ENCODE assay signal across 8 cellular contexts in the genomic region with DNA sequence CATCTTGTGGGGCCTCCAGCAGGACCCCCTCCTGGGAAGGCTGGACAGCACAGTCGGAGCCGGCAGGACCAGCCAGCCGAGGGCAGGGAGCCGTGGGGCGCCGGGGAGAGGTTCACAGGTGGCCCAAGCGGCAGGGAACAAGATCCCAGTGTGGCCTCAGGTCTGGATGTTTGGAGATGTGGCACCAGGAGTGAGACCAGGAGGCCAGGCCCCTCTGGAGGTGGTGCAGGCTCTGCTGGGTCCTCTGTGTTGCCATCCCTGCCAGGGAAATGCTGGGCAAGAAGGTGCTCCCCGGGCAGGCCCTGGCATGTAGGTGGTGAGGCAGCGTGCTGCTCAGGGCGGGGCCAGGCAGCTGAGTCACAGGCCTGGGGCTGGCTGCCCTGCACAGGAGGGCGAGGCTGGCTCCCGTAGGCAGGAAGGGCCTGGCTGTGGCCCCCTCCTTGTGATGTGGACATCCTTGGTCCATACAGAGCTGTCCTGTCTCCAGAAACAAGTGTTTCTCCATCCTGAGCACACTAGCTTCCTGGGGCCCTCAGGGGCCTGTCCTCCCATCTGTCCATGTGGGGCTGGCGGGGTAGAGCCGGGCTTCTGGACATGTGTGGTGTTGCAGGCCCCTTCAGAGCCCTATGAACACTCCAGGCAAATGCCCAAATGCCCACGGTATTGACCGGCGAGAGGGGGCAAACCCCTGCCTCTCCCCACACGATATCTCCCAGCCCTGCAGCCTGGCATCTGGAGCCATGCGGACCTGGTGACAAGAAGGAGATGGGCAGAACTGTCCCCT. TPM values are rescaled to one million over a fixed set of nuclear protein-coding genes. Genes with fewer than 3 reads are reported as not detected.
A peak's percentile ranks its signal among the peaks of the same experiment; 100 is the strongest.
DNase-seq lines count a peak whose midpoint lies in the region; ATAC-seq and TF ChIP-seq lines count a peak whose summit lies in the region.

No MANE protein-coding gene starts in this region.

- H4K20me1 ChIP-seq in PC-3 (ENCODE audit: low read length): no peaks in the 10 kb centered on the region

- no peaks in the 10 kb centered on the region for H3K27me3 Mint-ChIP-seq in activated naive CD8-positive, alpha-beta T cell treated with anti-CD3 and anti-CD28 coated beads, Interleukin-2, amount 10 ng/mL, durations not matched to agents 7 days and 5 days
- no peaks in the 10 kb centered on the region for H3K27me3 Mint-ChIP-seq in activated naive CD8-positive, alpha-beta T cell treated with anti-CD3 and anti-CD28 coated beads for 36 hours

- no peak overlapping the region for H3K4me3 Mint-ChIP-seq in activated naive CD8-positive, alpha-beta T cell treated with anti-CD3 and anti-CD28 coated beads, Interleukin-2, amount 10 ng/mL, durations not matched to agents 7 days and 5 days
- H3K4me3 Mint-ChIP-seq in activated naive CD8-positive, alpha-beta T cell treated with anti-CD3 and anti-CD28 coated beads for 36 hours: no peak overlapping the region

- no peaks in the 10 kb centered on the region for H3K9me2 ChIP-seq in PC-3 (replicated peaks; ENCODE audit: low read length)

- H2AFZ ChIP-seq in PC-3 (ENCODE audit: low read length): no peak overlapping the region

- no peaks in the 10 kb centered on the region for H3K27me3 ChIP-seq in PC-3 (ENCODE audit: low read length)

- no peak overlapping the region for H3K27ac Mint-ChIP-seq in activated naive CD8-positive, alpha-beta T cell treated with anti-CD3 and anti-CD28 coated beads, Interleukin-2, amount 10 ng/mL, durations not matched to agents 7 days and 5 days
- H3K27ac Mint-ChIP-seq in activated naive CD8-positive, alpha-beta T cell treated with anti-CD3 and anti-CD28 coated beads for 36 hours: no peak overlapping the region

- no peak for DNase-seq in activated naive CD8-positive, alpha-beta T cell treated with anti-CD3 and anti-CD28 coated beads, Interleukin-2, amount 10 ng/mL, durations not matched to agents 7 days and 5 days
- no peak for DNase-seq in activated naive CD8-positive, alpha-beta T cell treated with anti-CD3 and anti-CD28 coated beads for 36 hours
- DNase-seq in PC-3 (peak; percentile 75), fibroblast of the aortic adventitia (ENCODE audit: low read depth) (peak; percentile 51), cerebellum (ENCODE audit: low spot score) (no peak)
- DNase-seq in stimulated activated CD4-positive, alpha-beta T cell treated with anti-CD3 and anti-CD28 coated beads, Interleukin-4, amount 100 ng/mL, for 1 hour: no peak

- WGBS in urinary bladder: 82% methylated on average over 19 of the region's 19 CpGs

- H3K36me3 Mint-ChIP-seq in activated naive CD8-positive, alpha-beta T cell treated with anti-CD3 and anti-CD28 coated beads, Interleukin-2, amount 10 ng/mL, durations not matched to agents 7 days and 5 days: no peaks in the 10 kb centered on the region
- H3K36me3 Mint-ChIP-seq in activated naive CD8-positive, alpha-beta T cell treated with anti-CD3 and anti-CD28 coated beads for 36 hours: no peaks in the 10 kb centered on the region

- H3K4me2 ChIP-seq in PC-3 (ENCODE audit: low read length): peak overlapping the region; percentile 24; the same call in 1 of the 2 replicates

- POLR2A ChIA-PET in activated naive CD8-positive, alpha-beta T cell treated with anti-CD3 and anti-CD28 coated beads, Interleukin-2, amount 10 ng/mL, durations not matched to agents 7 days and 5 days (lab: Charles Lee): no interaction called here
- POLR2A ChIA-PET in PC-3 (lab: Charles Lee; ENCODE audit: unreplicated experiment): no interaction called here

- H3K9ac ChIP-seq in PC-3 (ENCODE audit: low read length): 0 out of 2 replicates have a peak overlapping the region, but pooled peaks have one; percentile 17

- H3K9me3 Mint-ChIP-seq in activated naive CD8-positive, alpha-beta T cell treated with anti-CD3 and anti-CD28 coated beads, Interleukin-2, amount 10 ng/mL, durations not matched to agents 7 days and 5 days: no peaks in the 10 kb centered on the region
- H3K9me3 Mint-ChIP-seq in activated naive CD8-positive, alpha-beta T cell treated with anti-CD3 and anti-CD28 coated beads for 36 hours: no peaks in the 10 kb centered on the region

- H3K4me1 Mint-ChIP-seq in activated naive CD8-positive, alpha-beta T cell treated with anti-CD3 and anti-CD28 coated beads, Interleukin-2, amount 10 ng/mL, durations not matched to agents 7 days and 5 days: no peaks in the 10 kb centered on the region
- H3K4me1 Mint-ChIP-seq in activated naive CD8-positive, alpha-beta T cell treated with anti-CD3 and anti-CD28 coated beads for 36 hours: no peaks in the 10 kb centered on the region

- TF ChIP-seq CTCF in PC-3 (conservative IDR thresholded peaks at IDR 0.05; ENCODE audit: low read depth, low read length) (no peak), fibroblast of the aortic adventitia (IDR thresholded peaks at IDR 0.05; ENCODE audit: insufficient read depth, low read length) (no peak)

- BruUV-seq in PC-3 (replicated peaks; lab: Mats Ljungman, UMichigan): no TSS peak

- H3K9me3 ChIP-seq in PC-3 (ENCODE audit: low read length): no peaks in the 10 kb centered on the region

- ATAC-seq in activated naive CD8-positive, alpha-beta T cell treated with anti-CD3 and anti-CD28 coated beads, Interleukin-2, amount 10 ng/mL, durations not matched to agents 7 days and 5 days (ENCODE audit: low read depth): peak; percentile 46
- ATAC-seq in PC-3 (peak; percentile 99), GM21423 (IDR thresholded peaks at IDR 0.05; ENCODE audit: unreplicated experiment) (no peak)

- intact Hi-C loops in PC-3 (cut with micrococcal nuclease): no loop called here

- CTCF ChIA-PET in PC-3 (lab: Charles Lee): no interaction called here

- peak overlapping the region; percentile 37; the same call in 1 of the 2 replicates for H3K27ac ChIP-seq in PC-3 (ENCODE audit: low read length)
- peak overlapping the region; percentile 26 for H3K27ac ChIP-seq in urinary bladder (ENCODE audit: low read depth)

- H3K79me2 ChIP-seq in PC-3 (ENCODE audit: low read length): no peaks in the 10 kb centered on the region

- H3K4me1 ChIP-seq in PC-3 (ENCODE audit: insufficient read depth, low read length): peaks cover 11% of the 10 kb centered on the region
- no peaks in the 10 kb centered on the region for H3K4me1 ChIP-seq in urinary bladder (ENCODE audit: insufficient read depth)

- no peaks in the 10 kb centered on the region for H3F3A ChIP-seq in PC-3 (ENCODE audit: low read length, unreplicated experiment)

- H3K4me3 ChIP-seq in PC-3 (ENCODE audit: low read length) (no peak overlapping the region), fibroblast of the aortic adventitia (ENCODE audit: low read depth, low read length) (no peak overlapping the region), urinary bladder (ENCODE audit: low read depth, low read length) (no peak overlapping the region)

- H3K36me3 ChIP-seq in PC-3 (ENCODE audit: low read depth, low read length) (no peaks in the 10 kb centered on the region), urinary bladder (ENCODE audit: insufficient read depth) (no peaks in the 10 kb centered on the region)

RNA-seq across cellular contexts. Expression of gene HGFAC, which starts 4.8 kb away (rescaled TPM):
- not detected for total RNA-seq in activated naive CD8-positive, alpha-beta T cell treated with anti-CD3 and anti-CD28 coated beads, Interleukin-2, amount 10 ng/mL, durations not matched to agents 7 days and 5 days
- not detected for total RNA-seq in activated naive CD8-positive, alpha-beta T cell treated with anti-CD3 and anti-CD28 coated beads for 36 hours
- total RNA-seq in PC-3 (2014; rRNA removed): 0.04 and 0.58 TPM in 2 replicates
- not detected in 2 replicates for total RNA-seq in fibroblast of the aortic adventitia (ENCODE audit: low replicate concordance)
- 0.48 TPM for total RNA-seq in urinary bladder
- polyA plus RNA-seq in urinary bladder: 0.46 TPM
- 4.2 TPM for total RNA-seq in cerebellum

RNA-seq across cellular contexts. Expression of gene DOK7, which starts 26.1 kb away (rescaled TPM):
- not detected for total RNA-seq in activated naive CD8-positive, alpha-beta T cell treated with anti-CD3 and anti-CD28 coated beads, Interleukin-2, amount 10 ng/mL, durations not matched to agents 7 days and 5 days
- not detected for total RNA-seq in activated naive CD8-positive, alpha-beta T cell treated with anti-CD3 and anti-CD28 coated beads for 36 hours
- 2.5 and 4.9 TPM in 2 replicates for total RNA-seq in PC-3 (2014; rRNA removed)
- total RNA-seq in fibroblast of the aortic adventitia (ENCODE audit: low replicate concordance): not detected in 2 replicates
- total RNA-seq in urinary bladder: 2.2 TPM
- polyA plus RNA-seq in urinary bladder: 0.96 TPM
- 0.54 TPM for total RNA-seq in cerebellum

Comparison
In these comparisons a context has a peak if more than half of its experiments do, and no peak if none do; other contexts are left out.
1. DNase-seq: peak in PC-3 (single experiment) and fibroblast of the aortic adventitia (single experiment); none in activated naive CD8-positive, alpha-beta T cell treated with anti-CD3 and anti-CD28 coated beads, Interleukin-2, amount 10 ng/mL, durations not matched to agents 7 days and 5 days (single experiment), activated naive CD8-positive, alpha-beta T cell treated with anti-CD3 and anti-CD28 coated beads for 36 hours (single experiment), stimulated activated CD4-positive, alpha-beta T cell treated with anti-CD3 and anti-CD28 coated beads, Interleukin-4, amount 100 ng/mL, for 1 hour (single experiment) and cerebellum (single experiment).